38 cellular contexts compared by ENCODE assay signal in genomic region chr2:222782201-222782600, GRCh38.
"Had no signal": no experiment of that assay in that cellular context is flagged by ENCODE, and none has a peak within 500 bp of the region (broad histone marks: within the 10 kb centered on the region; RNA-seq: fewer than 3 reads in every experiment).

No MANE protein-coding gene starts in this region.

- H3K4me1 Mint-ChIP-seq: activated CD4-positive, alpha-beta memory T cell treated with anti-CD3 and anti-CD28 coated beads, Interleukin-2, amount 10 ng/mL, durations not matched to agents 7 days and 5 days; activated CD4-positive, alpha-beta T cell treated with anti-CD3 and anti-CD28 coated beads for 36 hours; activated CD4-positive, alpha-beta T cell treated with anti-CD3 and anti-CD28 coated beads, Interleukin-2, amount 10 ng/mL, durations not matched to agents 7 days and 5 days; activated CD8-positive, alpha-beta memory T cell treated with anti-CD3 and anti-CD28 coated beads, Interleukin-2, amount 10 ng/mL, durations not matched to agents 7 days and 5 days; activated naive CD4-positive, alpha-beta T cell treated with anti-CD3 and anti-CD28 coated beads, Interleukin-2, amount 10 ng/mL, durations not matched to agents 7 days and 5 days; activated naive CD4-positive, alpha-beta T cell treated with anti-CD3 and anti-CD28 coated beads, Interleukin-2, amount 50 U/mL, for 24 hours; activated naive CD8-positive, alpha-beta T cell treated with anti-CD3 and anti-CD28 coated beads, Interleukin-2, amount 10 ng/mL, durations not matched to agents 7 days and 5 days; brain; central memory CD8-positive, alpha-beta T cell; WTC11 had no signal

- H3K4me1 ChIP-seq: ascending aorta had no signal

- H3K4me3 ChIP-seq: ascending aorta, cardiac muscle cell had no signal

- H3K4me3 Mint-ChIP-seq: activated CD4-positive, alpha-beta memory T cell treated with anti-CD3 and anti-CD28 coated beads, Interleukin-2, amount 10 ng/mL, durations not matched to agents 7 days and 5 days; activated CD4-positive, alpha-beta T cell treated with anti-CD3 and anti-CD28 coated beads for 36 hours; activated CD4-positive, alpha-beta T cell treated with anti-CD3 and anti-CD28 coated beads, Interleukin-2, amount 10 ng/mL, durations not matched to agents 7 days and 5 days; activated CD8-positive, alpha-beta memory T cell treated with anti-CD3 and anti-CD28 coated beads, Interleukin-2, amount 10 ng/mL, durations not matched to agents 7 days and 5 days; activated CD8-positive, alpha-beta T cell treated with anti-CD3 and anti-CD28 coated beads, Interleukin-2, amount 10 ng/mL, durations not matched to agents 7 days and 5 days; activated naive CD4-positive, alpha-beta T cell treated with anti-CD3 and anti-CD28 coated beads, Interleukin-2, amount 10 ng/mL, durations not matched to agents 7 days and 5 days; activated naive CD4-positive, alpha-beta T cell treated with anti-CD3 and anti-CD28 coated beads, Interleukin-2, amount 50 U/mL, for 24 hours; activated naive CD8-positive, alpha-beta T cell; activated naive CD8-positive, alpha-beta T cell treated with anti-CD3 and anti-CD28 coated beads, Interleukin-2, amount 10 ng/mL, durations not matched to agents 7 days and 5 days; activated T-cell treated with anti-CD3 and anti-CD28 coated beads, Interleukin-2, amount 50 U/mL, for 24 hours; brain; central memory CD8-positive, alpha-beta T cell; T-helper 1 cell treated with Interleukin-12 subunit alpha and Interleukin-12 subunit beta and Interleukin-4 antibody, amounts not matched to agents 30 μg/mL and 1 μg/mL, for 36 hours; T-helper 2 cell treated with Interferon-gamma antibody and Interleukin-4, amounts not matched to agents 5 μg/mL and 100 μg/mL, for 36 hours; WTC11 had no signal

- H3K36me3 Mint-ChIP-seq: activated naive CD4-positive, alpha-beta T cell treated with anti-CD3 and anti-CD28 coated beads, Interleukin-2, amount 10 ng/mL, durations not matched to agents 7 days and 5 days; activated naive CD8-positive, alpha-beta T cell; brain; WTC11 had no signal

- H3K27ac ChIP-seq: ascending aorta, cardiac muscle cell, WERI-Rb-1 had no signal

- H3K36me3 ChIP-seq: ascending aorta, cardiac muscle cell, WERI-Rb-1 had no signal

- H3K27ac Mint-ChIP-seq: activated CD4-positive, alpha-beta memory T cell treated with anti-CD3 and anti-CD28 coated beads, Interleukin-2, amount 10 ng/mL, durations not matched to agents 7 days and 5 days; activated CD4-positive, alpha-beta T cell treated with anti-CD3 and anti-CD28 coated beads for 36 hours; activated CD4-positive, alpha-beta T cell treated with anti-CD3 and anti-CD28 coated beads, Interleukin-2, amount 10 ng/mL, durations not matched to agents 7 days and 5 days; activated CD8-positive, alpha-beta memory T cell treated with anti-CD3 and anti-CD28 coated beads, Interleukin-2, amount 10 ng/mL, durations not matched to agents 7 days and 5 days; activated CD8-positive, alpha-beta T cell treated with anti-CD3 and anti-CD28 coated beads, Interleukin-2, amount 10 ng/mL, durations not matched to agents 7 days and 5 days; activated naive CD4-positive, alpha-beta T cell treated with anti-CD3 and anti-CD28 coated beads, Interleukin-2, amount 10 ng/mL, durations not matched to agents 7 days and 5 days; activated naive CD4-positive, alpha-beta T cell treated with anti-CD3 and anti-CD28 coated beads, Interleukin-2, amount 50 U/mL, for 24 hours; activated naive CD8-positive, alpha-beta T cell; activated naive CD8-positive, alpha-beta T cell treated with anti-CD3 and anti-CD28 coated beads, Interleukin-2, amount 10 ng/mL, durations not matched to agents 7 days and 5 days; activated T-cell treated with anti-CD3 and anti-CD28 coated beads, Interleukin-2, amount 50 U/mL, for 24 hours; activated T-helper 2 cell treated with anti-CD3 and anti-CD28 coated beads, Interferon-gamma antibody, Interleukin-2, Interleukin-4, amounts not matched to agents 10 μg/mL and 5 μg/mL and 100 μg/mL, durations not matched to agents 14 hours and 24 hours and 36 hours; brain; T-helper 1 cell treated with Interleukin-12 subunit alpha and Interleukin-12 subunit beta and Interleukin-4 antibody, amounts not matched to agents 30 μg/mL and 1 μg/mL, for 36 hours; T-helper 2 cell treated with Interferon-gamma antibody and Interleukin-4, amounts not matched to agents 5 μg/mL and 100 μg/mL, for 36 hours; WTC11 had no signal

- DNase-seq: activated CD4-positive, alpha-beta memory T cell treated with anti-CD3 and anti-CD28 coated beads, Interleukin-2, amount 10 ng/mL, durations not matched to agents 7 days and 5 days; activated CD4-positive, alpha-beta T cell treated with anti-CD3 and anti-CD28 coated beads for 1 hour; activated CD4-positive, alpha-beta T cell treated with anti-CD3 and anti-CD28 coated beads for 36 hours; activated CD4-positive, alpha-beta T cell treated with anti-CD3 and anti-CD28 coated beads for 48 hours; activated CD4-positive, alpha-beta T cell treated with anti-CD3 and anti-CD28 coated beads, Interleukin-2, amount 10 ng/mL, durations not matched to agents 7 days and 5 days; activated CD4-positive, alpha-beta T cell treated with anti-CD3 and anti-CD28 coated beads, Interleukin-2, amount 50 U/mL, for 48 hours; activated CD4-positive, CD25-positive, alpha-beta regulatory T cell; activated CD8-positive, alpha-beta memory T cell treated with anti-CD3 and anti-CD28 coated beads for 24 hours; activated CD8-positive, alpha-beta memory T cell treated with anti-CD3 and anti-CD28 coated beads, Interleukin-2, amount 10 ng/mL, durations not matched to agents 7 days and 5 days; activated CD8-positive, alpha-beta memory T cell treated with anti-CD3 and anti-CD28 coated beads, Interleukin-2, amount 50 U/mL, for 48 hours; activated CD8-positive, alpha-beta T cell treated with anti-CD3 and anti-CD28 coated beads, Interleukin-2, amount 10 ng/mL, durations not matched to agents 7 days and 5 days; activated effector memory CD4-positive, alpha-beta T cell treated with Interleukin-2 at 50 U/mL for 16 hours; activated gamma-delta T cell; activated naive CD4-positive, alpha-beta T cell treated with anti-CD3 and anti-CD28 coated beads, Interleukin-2, amount 10 ng/mL, durations not matched to agents 7 days and 5 days; activated naive CD4-positive, alpha-beta T cell treated with Interleukin-2 at 50 U/mL for 16 hours; activated naive CD8-positive, alpha-beta T cell treated with anti-CD3 and anti-CD28 coated beads, Interleukin-2, amount 10 ng/mL, durations not matched to agents 7 days and 5 days; activated T-cell treated with anti-CD3 and anti-CD28 coated beads, Interleukin-2, amount 50 U/mL, for 24 hours; activated T-cell treated with anti-CD3 and anti-CD28 coated beads, Interleukin-2, amount 50 U/mL, for 48 hours; amygdala; anterior cingulate cortex; caudate nucleus; cerebellar nuclear complex; SW 1271; T-helper 1 cell; T-helper 2 cell; T-helper 9 cell; WERI-Rb-1 had no signal

- H3K9me3 ChIP-seq: ascending aorta had no signal

- H3K9me3 Mint-ChIP-seq: activated CD4-positive, alpha-beta memory T cell treated with anti-CD3 and anti-CD28 coated beads, Interleukin-2, amount 10 ng/mL, durations not matched to agents 7 days and 5 days; activated naive CD4-positive, alpha-beta T cell treated with anti-CD3 and anti-CD28 coated beads, Interleukin-2, amount 10 ng/mL, durations not matched to agents 7 days and 5 days; activated T-helper 2 cell treated with anti-CD3 and anti-CD28 coated beads, Interferon-gamma antibody, Interleukin-2, Interleukin-4, amounts not matched to agents 10 μg/mL and 5 μg/mL and 100 μg/mL, durations not matched to agents 14 hours and 24 hours and 36 hours; central memory CD8-positive, alpha-beta T cell; T-helper 1 cell treated with Interleukin-12 subunit alpha and Interleukin-12 subunit beta and Interleukin-4 antibody, amounts not matched to agents 30 μg/mL and 1 μg/mL, for 36 hours; T-helper 2 cell treated with Interferon-gamma antibody and Interleukin-4, amounts not matched to agents 5 μg/mL and 100 μg/mL, for 36 hours had no signal

- ATAC-seq: activated CD4-positive, alpha-beta T cell treated with anti-CD3 and anti-CD28 coated beads for 36 hours; activated CD4-positive, CD25-positive, alpha-beta regulatory T cell treated with anti-CD3 and anti-CD28 coated beads, Interleukin-2, amount 50 U/mL, for 24 hours; activated CD8-positive, alpha-beta memory T cell treated with anti-CD3 and anti-CD28 coated beads, Interleukin-2, amount 10 ng/mL, durations not matched to agents 7 days and 5 days; activated CD8-positive, alpha-beta T cell treated with anti-CD3 and anti-CD28 coated beads, Interleukin-2, amount 10 ng/mL, durations not matched to agents 7 days and 5 days; WTC11 had no signal

- H3K27me3 ChIP-seq: ascending aorta, cardiac muscle cell had no signal

- H3K27me3 Mint-ChIP-seq: activated naive CD8-positive, alpha-beta T cell; brain had no signal
